Comparison of ENCODE assay signal across 28 cellular contexts in the genomic region with DNA sequence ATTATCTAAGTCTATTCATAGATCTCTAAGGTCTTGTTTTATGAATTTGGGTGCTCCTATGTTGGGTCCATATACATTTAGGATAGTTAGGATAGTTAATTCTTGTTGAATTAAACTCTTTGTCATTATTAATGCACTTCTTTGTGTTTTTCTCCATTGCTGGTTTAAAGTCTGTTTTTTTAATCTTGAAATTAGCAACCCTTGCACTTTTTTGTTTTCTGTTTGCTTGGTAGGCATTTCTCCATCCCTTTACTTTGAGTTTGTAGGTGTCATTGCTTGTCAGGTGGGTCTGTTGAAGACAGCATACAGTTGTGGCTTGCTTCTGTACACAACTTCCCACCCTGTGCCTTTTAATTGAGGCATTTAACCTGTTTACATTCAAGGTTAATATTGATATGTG.
"Had no signal": no experiment of that assay in that cellular context is flagged by ENCODE, and none has a peak within 500 bp of the region (broad histone marks: within the 10 kb centered on the region; RNA-seq: fewer than 3 reads in every experiment).

No MANE protein-coding gene starts in this region.

- ATAC-seq: effector memory CD8-positive, alpha-beta T cell; esophagus mucosa; gastrocnemius medialis; heart right ventricle; left cardiac atrium; left lung; left ventricle myocardium superior; lower lobe of right lung; mucosa of descending colon had no signal

- FAIRE-seq: endometrium, islet of Langerhans, keratinocyte had no signal

- H3K4me1 Mint-ChIP-seq: endodermal cell, mesothelial cell of epicardium, naive B cell had no signal

- H3K27me3 Mint-ChIP-seq: dendritic cell treated with granulocyte-macrophage colony-stimulating factor and Interleukin-4, amounts not matched to agents 40 ng/mL and 50 ng/mL, for 4 days; effector memory CD8-positive, alpha-beta T cell; naive B cell had no signal

- H3K27ac Mint-ChIP-seq: dendritic cell treated with granulocyte-macrophage colony-stimulating factor and Interleukin-4, amounts not matched to agents 40 ng/mL and 50 ng/mL, for 4 days; effector memory CD8-positive, alpha-beta T cell; endodermal cell; mesothelial cell of epicardium; naive B cell had no signal

- H3K36me3 Mint-ChIP-seq: mesothelial cell of epicardium, naive B cell had no signal

- H3K36me3 ChIP-seq: colonic mucosa, esophagus squamous epithelium, gastrocnemius medialis, heart right ventricle, left lung, lower lobe of right lung had no signal

- H3K27ac ChIP-seq: colonic mucosa, epithelial cell of prostate, esophagus squamous epithelium, gastrocnemius medialis, heart right ventricle, left lung, lower lobe of right lung had no signal

- H3K27me3 ChIP-seq: colonic mucosa, esophagus squamous epithelium, gastrocnemius medialis, heart right ventricle, left lung had no signal

- H3K4me1 ChIP-seq: colonic mucosa, esophagus squamous epithelium, gastrocnemius medialis, heart right ventricle, left lung, lower lobe of right lung had no signal

- H3K4me3 ChIP-seq: colonic mucosa, esophagus squamous epithelium, gastrocnemius medialis, heart right ventricle, left lung, lower lobe of right lung, mucosa of descending colon had no signal

- H3K4me3 Mint-ChIP-seq: dendritic cell treated with granulocyte-macrophage colony-stimulating factor and Interleukin-4, amounts not matched to agents 40 ng/mL and 50 ng/mL, for 4 days; effector memory CD8-positive, alpha-beta T cell; endodermal cell; mesothelial cell of epicardium; naive B cell had no signal

- H3K9me3 ChIP-seq: colonic mucosa had no signal

- DNase-seq: colonic mucosa; cortex of kidney; effector CD8-positive, alpha-beta T cell; effector memory CD8-positive, alpha-beta T cell; endodermal cell; erythroblast; esophagus squamous epithelium; foreskin fibroblast; foreskin melanocyte; gastrocnemius medialis; glutamatergic neuron; head of caudate nucleus; heart right ventricle; hippocampal formation; left cardiac atrium; left lung; left ventricle myocardium superior; lower lobe of right lung; mesenchymal stem cell; mucosa of descending colon; naive B cell had no signal
